1 cellular context compared by ENCODE assay signal in the genomic region with DNA sequence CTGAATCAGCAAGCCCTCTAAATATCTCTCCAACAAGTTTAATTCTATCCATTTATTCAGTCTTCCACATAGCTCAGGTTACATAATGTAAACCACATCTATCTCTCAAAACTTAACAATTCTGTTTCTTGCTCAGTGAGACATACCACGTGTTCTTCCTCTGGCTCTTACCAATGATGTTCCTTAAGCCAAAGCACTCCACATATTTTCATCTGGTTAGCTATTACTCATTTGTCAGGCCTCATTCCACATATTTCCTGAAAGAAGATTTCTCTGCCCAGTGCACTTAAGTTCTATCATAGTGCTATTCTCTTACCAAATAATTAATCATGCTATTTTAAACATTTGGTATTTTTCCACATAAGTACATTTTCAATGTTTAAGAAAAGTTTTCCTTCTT.
TF ChIP-seq lines count a peak whose summit lies in the region.

No MANE protein-coding gene starts in this region.

TF ChIP-seq in SK-N-SH, 30 proteins besides CTCF, POLR2A, EP300 and RAD21 (continued from another document):
- TF ChIP-seq, protein P1, sequence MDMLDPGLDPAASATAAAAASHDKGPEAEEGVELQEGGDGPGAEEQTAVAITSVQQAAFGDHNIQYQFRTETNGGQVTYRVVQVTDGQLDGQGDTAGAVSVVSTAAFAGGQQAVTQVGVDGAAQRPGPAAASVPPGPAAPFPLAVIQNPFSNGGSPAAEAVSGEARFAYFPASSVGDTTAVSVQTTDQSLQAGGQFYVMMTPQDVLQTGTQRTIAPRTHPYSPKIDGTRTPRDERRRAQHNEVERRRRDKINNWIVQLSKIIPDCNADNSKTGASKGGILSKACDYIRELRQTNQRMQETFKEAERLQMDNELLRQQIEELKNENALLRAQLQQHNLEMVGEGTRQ (IDR thresholded peaks at IDR 0.05; ENCODE audit: borderline replicate concordance, low read depth, low read length), result no peak
